ENCODE assay signal across 8 cellular contexts in the genomic region with DNA sequence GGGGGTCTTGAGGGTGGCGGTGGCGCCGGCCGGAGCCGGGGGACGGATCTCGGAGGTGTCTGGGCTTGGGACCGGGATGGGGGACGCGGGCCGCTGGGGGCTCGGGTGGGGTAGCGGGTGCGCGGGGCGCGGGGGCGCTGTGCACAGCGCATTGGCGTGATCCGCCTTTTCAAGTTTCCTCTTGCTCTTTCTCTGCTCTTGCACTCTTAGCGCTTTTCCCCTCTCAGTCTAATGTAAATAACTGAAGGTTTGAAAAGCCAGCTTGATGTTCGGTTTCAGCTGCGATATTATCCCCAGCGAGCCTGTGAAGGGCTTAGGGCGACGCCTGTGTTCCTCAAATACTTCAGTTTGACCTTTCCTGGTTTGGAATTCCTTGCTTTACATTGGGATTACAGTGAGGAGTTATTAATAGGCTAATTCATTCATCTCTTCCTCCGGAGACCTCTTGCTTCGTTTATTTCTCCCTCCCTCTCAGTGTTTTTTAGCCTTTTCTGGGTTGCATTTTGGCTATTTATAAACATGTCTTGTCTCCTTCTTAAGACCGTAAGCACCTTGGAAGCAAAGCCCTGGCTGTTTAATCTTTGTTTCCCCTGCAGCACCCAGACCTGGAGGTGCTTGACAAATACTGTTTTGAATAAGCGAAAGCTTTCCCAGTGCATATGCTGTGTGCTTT. TPM values are rescaled to one million over a fixed set of nuclear protein-coding genes. Genes with fewer than 3 reads are reported as not detected.
DNase-seq lines count a peak whose midpoint lies in the region; ATAC-seq and TF ChIP-seq lines count a peak whose summit lies in the region.

No MANE protein-coding gene starts in this region.

- H3K27ac Mint-ChIP-seq in activated CD8-positive, alpha-beta T cell treated with anti-CD3 and anti-CD28 coated beads for 36 hours = peak overlapping the region; percentile 78
- H3K27ac Mint-ChIP-seq in natural killer cell treated with Interleukin-12 subunit alpha and Interleukin-12 subunit beta and Interleukin-15 and Interleukin-18, amount 100 ng/mL, for 72 hours = peak overlapping the region; percentile 78 to 94
- H3K27ac Mint-ChIP-seq in type B pancreatic cell = peak overlapping the region; percentile 89

- peaks cover 28% of the 10 kb centered on the region for H3K4me1 Mint-ChIP-seq in activated CD8-positive, alpha-beta T cell treated with anti-CD3 and anti-CD28 coated beads for 36 hours (ENCODE audit: low read depth)
- peaks cover 22 to 35% of the 10 kb centered on the region in 2 donors for H3K4me1 Mint-ChIP-seq in natural killer cell treated with Interleukin-12 subunit alpha and Interleukin-12 subunit beta and Interleukin-15 and Interleukin-18, amount 100 ng/mL, for 72 hours (ENCODE audit: low read depth in 2 of 2)
- peaks cover 25% of the 10 kb centered on the region for H3K4me1 Mint-ChIP-seq in type B pancreatic cell (ENCODE audit: unreplicated experiment)

- no peaks in the 10 kb centered on the region for H3K27me3 ChIP-seq in esophagus squamous epithelium

- POLR2A ChIA-PET in activated CD8-positive, alpha-beta T cell treated with anti-CD3 and anti-CD28 coated beads for 36 hours (lab: Charles Lee) = no interaction called here

- no peak for TF ChIP-seq POLR2A in NB4 (IDR thresholded peaks at IDR 0.05; ENCODE audit: extremely low read depth, insufficient read length)
- TF ChIP-seq POLR2A in esophagus squamous epithelium (IDR thresholded peaks at IDR 0.05) = no peak

- intact Hi-C loops in activated CD8-positive, alpha-beta T cell treated with anti-CD3 and anti-CD28 coated beads for 36 hours (cut with micrococcal nuclease) = loop anchor here (10.0 kb wide), 1 partner anchor 73 kb away; a partner anchor contains a TSS
- intact Hi-C loops in esophagus squamous epithelium (cut with DNase I) = no loop called here

- CTCF ChIA-PET in activated CD8-positive, alpha-beta T cell treated with anti-CD3 and anti-CD28 coated beads for 36 hours (lab: Charles Lee) = interaction anchor here (2.9 kb wide), 1 partner anchor 13 kb away, joined by 12 read pairs; no protein-coding TSS in a partner anchor

- peak; percentile 69 for ATAC-seq in activated CD8-positive, alpha-beta T cell treated with anti-CD3 and anti-CD28 coated beads for 36 hours
- peak; percentile 72 to 78 for ATAC-seq in natural killer cell treated with Interleukin-12 subunit alpha and Interleukin-12 subunit beta and Interleukin-15 and Interleukin-18, amount 100 ng/mL, for 72 hours

- H3K4me1 ChIP-seq in esophagus squamous epithelium = peaks cover 25 to 71% (median 30%) of the 10 kb centered on the region in 3 donors

- H3K27ac ChIP-seq in esophagus squamous epithelium = peak overlapping the region; percentile 78 to 94 (median 93)

- H3K4me3 ChIP-seq in NB4 (ENCODE audit: low read depth, low read length) (peak overlapping the region; percentile 79), esophagus squamous epithelium (peak overlapping the region; percentile 72 to 94 (median 92))

- peaks cover 4% of the 10 kb centered on the region for H3K9me3 Mint-ChIP-seq in activated CD8-positive, alpha-beta T cell treated with anti-CD3 and anti-CD28 coated beads for 36 hours
- no peaks in the 10 kb centered on the region for H3K9me3 Mint-ChIP-seq in natural killer cell treated with Interleukin-12 subunit alpha and Interleukin-12 subunit beta and Interleukin-15 and Interleukin-18, amount 100 ng/mL, for 72 hours
- H3K9me3 Mint-ChIP-seq in type B pancreatic cell = peaks cover 5% of the 10 kb centered on the region

- H3K4me3 Mint-ChIP-seq in activated CD8-positive, alpha-beta T cell treated with anti-CD3 and anti-CD28 coated beads for 36 hours = peak overlapping the region; percentile 88
- H3K4me3 Mint-ChIP-seq in natural killer cell treated with Interleukin-12 subunit alpha and Interleukin-12 subunit beta and Interleukin-15 and Interleukin-18, amount 100 ng/mL, for 72 hours = peak overlapping the region; percentile 95
- peak overlapping the region; percentile 97 for H3K4me3 Mint-ChIP-seq in type B pancreatic cell

- DNase-seq in NCI-H1105 treated with DMSO at 0.1 percent for 48 hours (lab: John Stamatoyannopoulos, UW) (peak; percentile 9), NCI-H1105 (lab: John Stamatoyannopoulos, UW) (no peak), HCEC 1CT (peak; percentile 37), NB4 (ENCODE audit: low read depth) (peak; percentile 71), esophagus squamous epithelium (lab: John Stamatoyannopoulos, UW) (no peak), type B pancreatic cell (ENCODE audit: extremely low spot score, unreplicated experiment) (no peak)
- DNase-seq in activated CD8-positive, alpha-beta T cell treated with anti-CD3 and anti-CD28 coated beads for 36 hours = peak; percentile 51
- no peak for DNase-seq in natural killer cell treated with Interleukin-12 subunit alpha and Interleukin-12 subunit beta and Interleukin-15 and Interleukin-18, amount 100 ng/mL, for 72 hours (ENCODE audit: low spot score)

- WGBS in esophagus squamous epithelium, 2 donors = 0% methylated on average over 11 to 17 of the region's 31 CpGs

- peak; percentile 1 for TF ChIP-seq CTCF in NB4 (IDR thresholded peaks at IDR 0.05; ENCODE audit: low read depth, low read length)
- TF ChIP-seq CTCF in activated CD8-positive, alpha-beta T cell treated with anti-CD3 and anti-CD28 coated beads for 36 hours (IDR thresholded peaks at IDR 0.05) = no peak
- TF ChIP-seq CTCF in esophagus squamous epithelium (IDR thresholded peaks at IDR 0.05) = no peak
- TF ChIP-seq CTCF in type B pancreatic cell (conservative IDR thresholded peaks at IDR 0.05) = peak; percentile 27

- no peaks in the 10 kb centered on the region for H3K27me3 Mint-ChIP-seq in activated CD8-positive, alpha-beta T cell treated with anti-CD3 and anti-CD28 coated beads for 36 hours
- H3K27me3 Mint-ChIP-seq in natural killer cell treated with Interleukin-12 subunit alpha and Interleukin-12 subunit beta and Interleukin-15 and Interleukin-18, amount 100 ng/mL, for 72 hours = no peaks in the 10 kb centered on the region
- no peaks in the 10 kb centered on the region for H3K27me3 Mint-ChIP-seq in type B pancreatic cell

- H3K9me3 ChIP-seq in esophagus squamous epithelium = no peaks in the 10 kb centered on the region

- no peaks in the 10 kb centered on the region for H3K36me3 ChIP-seq in esophagus squamous epithelium

- peaks cover 2% of the 10 kb centered on the region for H3K36me3 Mint-ChIP-seq in activated CD8-positive, alpha-beta T cell treated with anti-CD3 and anti-CD28 coated beads for 36 hours (ENCODE audit: low read depth)
- peaks cover 7% of the 10 kb centered on the region for H3K36me3 Mint-ChIP-seq in natural killer cell treated with Interleukin-12 subunit alpha and Interleukin-12 subunit beta and Interleukin-15 and Interleukin-18, amount 100 ng/mL, for 72 hours
- peaks cover 12% of the 10 kb centered on the region for H3K36me3 Mint-ChIP-seq in type B pancreatic cell

RNA-seq across cellular contexts. Expression of a gene that starts 0.7 kb away (rescaled TPM):
- 10 to 100 TPM; 27.2 to 30.6 TPM for total RNA-seq in activated CD8-positive, alpha-beta T cell treated with anti-CD3 and anti-CD28 coated beads for 36 hours
- 10 to 100 TPM; 24.1 to 50.7 (median 43.0) TPM for total RNA-seq in esophagus squamous epithelium
- 10 to 100 TPM; 24.5 to 32.8 TPM for total RNA-seq in natural killer cell treated with Interleukin-12 subunit alpha and Interleukin-12 subunit beta and Interleukin-15 and Interleukin-18, amount 100 ng/mL, for 72 hours
- 59.9 and 71.8 TPM in 2 replicates for total RNA-seq in type B pancreatic cell (ENCODE audit: low replicate concordance)

Comparison
In these comparisons a context has a peak if more than half of its experiments do, and no peak if none do; other contexts are left out.
1. DNase-seq: peak in NCI-H1105 treated with DMSO at 0.1 percent for 48 hours (single experiment), HCEC 1CT (single experiment), NB4 (single experiment) and activated CD8-positive, alpha-beta T cell treated with anti-CD3 and anti-CD28 coated beads for 36 hours (single experiment); none in NCI-H1105 (single experiment), esophagus squamous epithelium (single experiment), natural killer cell treated with Interleukin-12 subunit alpha and Interleukin-12 subunit beta and Interleukin-15 and Interleukin-18, amount 100 ng/mL, for 72 hours (single experiment) and type B pancreatic cell (single experiment).
2. CTCF ChIP-seq: peak in NB4 (single experiment) and type B pancreatic cell (single experiment); none in activated CD8-positive, alpha-beta T cell treated with anti-CD3 and anti-CD28 coated beads for 36 hours (single experiment) and esophagus squamous epithelium (0 of 6).
3. Peak in every context shown above with its lines, with median percentiles within 50 percentile points of each other: H3K27ac Mint-ChIP-seq and H3K4me3 Mint-ChIP-seq.